In genomic region chr7:69687739-69688431, GRCh38 we compare ENCODE assay signal across 29 cellular contexts.
DNase-seq lines count a peak whose midpoint lies in the region; ATAC-seq lines count a peak whose summit lies in the region.
"Had no signal": no experiment of that assay in that cellular context is flagged by ENCODE, and none has a peak within 500 bp of the region (broad histone marks: within the 10 kb centered on the region; RNA-seq: fewer than 3 reads in every experiment).

No MANE protein-coding gene starts in this region.

- no peak for ATAC-seq in HG03039 (IDR thresholded peaks at IDR 0.05; ENCODE audit: unreplicated experiment)
- no peak for ATAC-seq in GM19467 (IDR thresholded peaks at IDR 0.05; ENCODE audit: unreplicated experiment)
- ATAC-seq in GM18867 (IDR thresholded peaks at IDR 0.05; ENCODE audit: unreplicated experiment): no peak
- ATAC-seq: activated T-cell treated with anti-CD3 and anti-CD28 coated beads, Interleukin-2, amount 50 U/mL, for 72 hours; heart right ventricle; left cardiac atrium; right lobe of liver; Right ventricle myocardium inferior; stimulated activated effector memory CD8-positive, alpha-beta T cell treated with anti-CD3 and anti-CD28 coated beads, Interleukin-12 subunit alpha, Interleukin-12 subunit beta, amount 100 ng/mL, for 72 hours had no signal

- peak; percentile 37 for DNase-seq in DMS53 treated with DMSO at 0.1 percent for 48 hours (lab: John Stamatoyannopoulos, UW; ENCODE audit: unreplicated experiment)
- DNase-seq in NCI-H1417 treated with DMSO at 0.1 percent for 48 hours (lab: John Stamatoyannopoulos, UW): peak; percentile 74
- DNase-seq in NCI-H69 (lab: John Stamatoyannopoulos, UW): peak; percentile 96
- peak; percentile 43 for DNase-seq in left kidney (ENCODE audit: low read depth, low spot score)
- DNase-seq in DMS153 (lab: John Stamatoyannopoulos, UW): no peak
- DNase-seq: activated CD4-positive, alpha-beta T cell treated with anti-CD3 and anti-CD28 coated beads, Interleukin-2, amount 50 U/mL, for 1 hour; activated naive CD4-positive, alpha-beta T cell; activated T-cell treated with anti-CD3 and anti-CD28 coated beads, Interleukin-2, amount 50 U/mL, for 72 hours; EL; endodermal cell; foreskin melanocyte; GOT3; heart right ventricle; left cardiac atrium; MV-4-11; NCI-H2171; NK-92 treated with Interleukin-12 subunit alpha and Interleukin-12 subunit beta, amount 100 ng/mL, for 24 hours; PC-9; posterior cingulate gyrus; right lobe of liver; stimulated activated CD4-positive, alpha-beta T cell treated with anti-CD3 and anti-CD28 coated beads, Interleukin-12 subunit alpha, Interleukin-12 subunit beta, amount 100 ng/mL, for 4 hours; stimulated activated CD4-positive, alpha-beta T cell treated with anti-CD3 and anti-CD28 coated beads, Interleukin-4, amount 100 ng/mL, for 1 hour; substantia nigra; T-helper 9 cell had no signal
